ENCODE assay signal across 7 cellular contexts in genomic region chr12:107760817-107761501, GRCh38. TPM values are rescaled to one million over a fixed set of nuclear protein-coding genes. Genes with fewer than 3 reads are reported as not detected.
DNase-seq lines count a peak whose midpoint lies in the region; ATAC-seq, FAIRE-seq and TF ChIP-seq lines count a peak whose summit lies in the region.

A gene with protein sequence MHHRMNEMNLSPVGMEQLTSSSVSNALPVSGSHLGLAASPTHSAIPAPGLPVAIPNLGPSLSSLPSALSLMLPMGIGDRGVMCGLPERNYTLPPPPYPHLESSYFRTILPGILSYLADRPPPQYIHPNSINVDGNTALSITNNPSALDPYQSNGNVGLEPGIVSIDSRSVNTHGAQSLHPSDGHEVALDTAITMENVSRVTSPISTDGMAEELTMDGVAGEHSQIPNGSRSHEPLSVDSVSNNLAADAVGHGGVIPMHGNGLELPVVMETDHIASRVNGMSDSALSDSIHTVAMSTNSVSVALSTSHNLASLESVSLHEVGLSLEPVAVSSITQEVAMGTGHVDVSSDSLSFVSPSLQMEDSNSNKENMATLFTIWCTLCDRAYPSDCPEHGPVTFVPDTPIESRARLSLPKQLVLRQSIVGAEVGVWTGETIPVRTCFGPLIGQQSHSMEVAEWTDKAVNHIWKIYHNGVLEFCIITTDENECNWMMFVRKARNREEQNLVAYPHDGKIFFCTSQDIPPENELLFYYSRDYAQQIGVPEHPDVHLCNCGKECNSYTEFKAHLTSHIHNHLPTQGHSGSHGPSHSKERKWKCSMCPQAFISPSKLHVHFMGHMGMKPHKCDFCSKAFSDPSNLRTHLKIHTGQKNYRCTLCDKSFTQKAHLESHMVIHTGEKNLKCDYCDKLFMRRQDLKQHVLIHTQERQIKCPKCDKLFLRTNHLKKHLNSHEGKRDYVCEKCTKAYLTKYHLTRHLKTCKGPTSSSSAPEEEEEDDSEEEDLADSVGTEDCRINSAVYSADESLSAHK (minus strand): TSS chr12:107761137. CDS start chr12:107760515, 622 bp downstream.

- peaks cover 1% of the 10 kb centered on the region for H3K27me3 ChIP-seq in astrocyte (ENCODE audit: insufficient read depth, low read length)

- H3K27ac Mint-ChIP-seq in T-helper 2 cell treated with Interferon-gamma antibody and Interleukin-4, amounts not matched to agents 5 μg/mL and 100 μg/mL, for 36 hours: peak within 1 kb of the TSS; percentile 88
- H3K27ac Mint-ChIP-seq in astrocyte (ENCODE audit: unreplicated experiment): peak within 1 kb of the TSS; percentile 83

- TF ChIP-seq POLR2A in GM18505 (IDR thresholded peaks at IDR 0.05; ENCODE audit: borderline replicate concordance, extremely low read depth, insufficient read depth, insufficient read length): peak; percentile 92

- peaks cover 15% of the 10 kb centered on the region for H3K36me3 ChIP-seq in astrocyte (ENCODE audit: insufficient read depth, low read length)

- peaks cover 48% of the 10 kb centered on the region for H3K79me2 ChIP-seq in astrocyte (ENCODE audit: insufficient read depth, low read length)

- peaks cover 6% of the 10 kb centered on the region for H3K9me3 Mint-ChIP-seq in T-helper 2 cell treated with Interferon-gamma antibody and Interleukin-4, amounts not matched to agents 5 μg/mL and 100 μg/mL, for 36 hours
- no peaks in the 10 kb centered on the region for H3K9me3 Mint-ChIP-seq in astrocyte (ENCODE audit: unreplicated experiment)

- no peaks in the 10 kb centered on the region for H3K9me3 ChIP-seq in astrocyte (ENCODE audit: insufficient read depth, low read depth, low read length)

- peaks cover 24% of the 10 kb centered on the region for H3K4me1 ChIP-seq in astrocyte (ENCODE audit: insufficient read depth, low read length)

- TF ChIP-seq CTCF in astrocyte (IDR thresholded peaks at IDR 0.05; ENCODE audit: insufficient read depth, low read depth, low read length): no peak

- H4K20me1 ChIP-seq in astrocyte (ENCODE audit: insufficient read depth, low read length): peaks cover 32% of the 10 kb centered on the region

- peak within 1 kb of the TSS; percentile 87 for H3K9ac ChIP-seq in astrocyte (ENCODE audit: low read length)

- H3K27ac ChIP-seq in astrocyte (ENCODE audit: low read depth, low read length): peak within 1 kb of the TSS; percentile 81

- H2AFZ ChIP-seq in astrocyte (ENCODE audit: low read depth, low read length): peak within 1 kb of the TSS; percentile 91

- H3K4me2 ChIP-seq in astrocyte (ENCODE audit: low read length): peak within 1 kb of the TSS; percentile 94

- peak; percentile 94 for ATAC-seq in GM18505 (IDR thresholded peaks at IDR 0.05; ENCODE audit: unreplicated experiment)
- peak; percentile 93 for ATAC-seq in HG02973 (IDR thresholded peaks at IDR 0.05; ENCODE audit: unreplicated experiment)

- peaks cover 29% of the 10 kb centered on the region for H3K4me1 Mint-ChIP-seq in T-helper 2 cell treated with Interferon-gamma antibody and Interleukin-4, amounts not matched to agents 5 μg/mL and 100 μg/mL, for 36 hours (ENCODE audit: low read depth)
- peaks cover 6% of the 10 kb centered on the region for H3K4me1 Mint-ChIP-seq in astrocyte (ENCODE audit: low read depth, unreplicated experiment)

- peak within 1 kb of the TSS; percentile 91 for H3K4me3 Mint-ChIP-seq in T-helper 2 cell treated with Interferon-gamma antibody and Interleukin-4, amounts not matched to agents 5 μg/mL and 100 μg/mL, for 36 hours
- H3K4me3 Mint-ChIP-seq in astrocyte (ENCODE audit: unreplicated experiment): peak within 1 kb of the TSS; percentile 90

- H3K4me3 ChIP-seq in astrocyte (ENCODE audit: insufficient read depth, low read depth, low read length): peak within 1 kb of the TSS; percentile 88

- no peak for FAIRE-seq in astrocyte (lab: Jason Lieb, UNC)

- DNase-seq in NCI-H1930 (lab: John Stamatoyannopoulos, UW) (peak; percentile 89 to 95), astrocyte (ENCODE audit: low read depth) (peak; percentile 83), hepatic stellate cell (ENCODE audit: low spot score) (peak; percentile 98), renal cortical epithelial cell (ENCODE audit: low read depth) (peak; percentile 79)
- DNase-seq in T-helper 2 cell treated with Interferon-gamma antibody and Interleukin-4, amounts not matched to agents 5 μg/mL and 100 μg/mL, for 36 hours (ENCODE audit: low spot score): peak; percentile 94

- H3K27me3 Mint-ChIP-seq in T-helper 2 cell treated with Interferon-gamma antibody and Interleukin-4, amounts not matched to agents 5 μg/mL and 100 μg/mL, for 36 hours (ENCODE audit: low read depth): peaks cover 6% of the 10 kb centered on the region
- peaks cover 3% of the 10 kb centered on the region for H3K27me3 Mint-ChIP-seq in astrocyte (ENCODE audit: low read depth, unreplicated experiment)

- peaks cover 23% of the 10 kb centered on the region for H3K36me3 Mint-ChIP-seq in T-helper 2 cell treated with Interferon-gamma antibody and Interleukin-4, amounts not matched to agents 5 μg/mL and 100 μg/mL, for 36 hours (ENCODE audit: low read depth)
- peaks cover 2% of the 10 kb centered on the region for H3K36me3 Mint-ChIP-seq in astrocyte (ENCODE audit: low read depth, unreplicated experiment)

RNA-seq across cellular contexts. Expression of the gene that starts here (rescaled TPM):
- 22.8 and 30.5 TPM in 2 replicates for total RNA-seq in astrocyte
- total RNA-seq in renal cortical epithelial cell: 23.6 and 39.6 TPM in 2 replicates

Comparison
In these comparisons a context has a peak if more than half of its experiments do, and no peak if none do; other contexts are left out.
1. Peak in every context shown above with its lines: DNase-seq, ATAC-seq, H3K4me3 ChIP-seq and H3K27ac ChIP-seq.